Comparison of ENCODE assay signal across 8 cellular contexts in genomic region chr17:16415031-16415924, GRCh38. TPM values are rescaled to one million over a fixed set of nuclear protein-coding genes. Genes with fewer than 3 reads are reported as not detected.
DNase-seq lines count a peak whose midpoint lies in the region; ATAC-seq and TF ChIP-seq lines count a peak whose summit lies in the region.

TSS of gene TRPV2 (plus strand) at chr17:16415571. CDS start at chr17:16417669, 2,098 bp downstream.

- TF ChIP-seq POLR2A in right lobe of liver (IDR thresholded peaks at IDR 0.05), result no peak

- ATAC-seq in HG02588 (IDR thresholded peaks at IDR 0.05; ENCODE audit: unreplicated experiment) (peak; percentile 35), right lobe of liver (peak; percentile 77 to 86 (median 78)), HG02571 (IDR thresholded peaks at IDR 0.05; ENCODE audit: unreplicated experiment) (no peak)
- no peak for ATAC-seq in stimulated activated naive CD8-positive, alpha-beta T cell treated with anti-CD3 and anti-CD28 coated beads, Interleukin-15, Interleukin-2, amounts not matched to agents 100 U/mL and 50 U/mL, for 24 hours

- in situ Hi-C loops in brain microvascular endothelial cell (cut with HindIII; ENCODE audit: low pct_ligation_motif_present, low sequenced_read_pairs), result no loop called here

- no peaks in the 10 kb centered on the region for H3K4me1 ChIP-seq in right lobe of liver

- H3K9me3 ChIP-seq in right lobe of liver, result no peaks in the 10 kb centered on the region

- intact Hi-C loops in right lobe of liver (cut with DNase I), result loop anchor here in 1 of 2 donors (10.0 kb wide), 1 partner anchor 50 kb away; no protein-coding TSS in a partner anchor

- H3K4me3 ChIP-seq in GM06990 (replicated peaks; ENCODE audit: low read depth, low read length), result peak within 1 kb of the TSS; percentile 82
- peak within 1 kb of the TSS; percentile 71 for H3K4me3 ChIP-seq in brain microvascular endothelial cell (ENCODE audit: low read depth, low read length)
- H3K4me3 ChIP-seq in right lobe of liver, result peak within 1 kb of the TSS; percentile 40 to 52 (median 41)

- peaks cover 20% of the 10 kb centered on the region for H3K36me3 ChIP-seq in GM06990 (ENCODE audit: control insufficient read depth, insufficient read depth, low read length)
- H3K36me3 ChIP-seq in brain microvascular endothelial cell (replicated peaks), result peaks cover 18% of the 10 kb centered on the region
- no peaks in the 10 kb centered on the region for H3K36me3 ChIP-seq in right lobe of liver

- DNase-seq in GM06990 (ENCODE audit: extremely low read depth, insufficient read length) (peak; percentile 67), SHP77 (lab: John Stamatoyannopoulos, UW) (peak; percentile 65 to 72), brain microvascular endothelial cell (no peak), right lobe of liver (peak in 1 of 3 donors; percentile 57), dedifferentiated amniotic fluid mesenchymal stem cell (ENCODE audit: extremely low spot score) (no peak)
- peak; percentile 72 for DNase-seq in stimulated activated naive CD8-positive, alpha-beta T cell treated with anti-CD3 and anti-CD28 coated beads, Interleukin-15, Interleukin-2, amounts not matched to agents 100 U/mL and 50 U/mL, for 24 hours

- WGBS in right lobe of liver (ENCODE audit: insufficient coverage, low coverage, low lambda C conversion rate, missing lambda C conversion rate), result 55% methylated on average over 8 of the region's 21 CpGs

- TF ChIP-seq CTCF in GM06990 (IDR thresholded peaks at IDR 0.05; ENCODE audit: insufficient read depth, low read length, poor library complexity, severe bottlenecking) (peak; percentile 94), brain microvascular endothelial cell (IDR thresholded peaks at IDR 0.05; ENCODE audit: low read depth, low read length, missing control alignments) (peak; percentile 52), right lobe of liver (IDR thresholded peaks at IDR 0.05) (peak; percentile 45 to 60 (median 57))

- H3K27ac ChIP-seq in brain microvascular endothelial cell, result peak within 1 kb of the TSS; percentile 88
- peak within 1 kb of the TSS; percentile 57 to 72 (median 70) for H3K27ac ChIP-seq in right lobe of liver

- no peaks in the 10 kb centered on the region for H3K27me3 ChIP-seq in GM06990 (replicated peaks; ENCODE audit: control insufficient read depth, insufficient read depth, low read length)
- H3K27me3 ChIP-seq in brain microvascular endothelial cell (replicated peaks), result no peaks in the 10 kb centered on the region
- no peaks in the 10 kb centered on the region for H3K27me3 ChIP-seq in right lobe of liver

RNA-seq across cellular contexts. Expression of gene TRPV2, which starts in this region (rescaled TPM):
- 1 to 10 TPM; 3.3 to 8.2 (median 4.8) TPM for total RNA-seq in right lobe of liver

Comparison
In these comparisons a context has a peak if more than half of its experiments do, and no peak if none do; other contexts are left out.
1. DNase-seq: peak in GM06990 (single experiment), SHP77 (2 of 2) and stimulated activated naive CD8-positive, alpha-beta T cell treated with anti-CD3 and anti-CD28 coated beads, Interleukin-15, Interleukin-2, amounts not matched to agents 100 U/mL and 50 U/mL, for 24 hours (single experiment); none in brain microvascular endothelial cell (single experiment) and dedifferentiated amniotic fluid mesenchymal stem cell (single experiment).
2. ATAC-seq: peak in HG02588 (single experiment) and right lobe of liver (4 of 4); none in stimulated activated naive CD8-positive, alpha-beta T cell treated with anti-CD3 and anti-CD28 coated beads, Interleukin-15, Interleukin-2, amounts not matched to agents 100 U/mL and 50 U/mL, for 24 hours (single experiment) and HG02571 (single experiment).
3. Peak in every context shown above with its lines, with median percentiles within 50 percentile points of each other: H3K4me3 ChIP-seq and CTCF ChIP-seq.